10 cellular contexts compared by ENCODE assay signal in the genomic region with DNA sequence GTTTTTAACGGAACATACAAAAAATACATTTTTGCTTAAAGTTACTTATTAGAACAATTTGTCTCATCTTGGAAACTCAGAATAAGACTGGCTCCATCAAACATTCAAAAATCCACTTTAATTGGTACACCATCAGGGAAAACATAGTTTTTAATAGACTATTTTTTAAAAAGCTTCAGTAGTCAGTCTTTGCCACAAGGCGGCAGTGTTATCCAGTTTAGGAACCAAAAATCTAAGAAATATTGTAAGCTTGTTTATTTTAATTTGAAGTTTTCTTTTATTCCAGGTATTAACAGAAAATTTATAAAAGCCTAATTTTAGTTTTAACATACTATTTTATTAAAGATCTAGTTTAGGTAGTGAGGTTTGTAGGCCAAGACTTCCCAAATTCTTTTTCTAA.
DNase-seq lines count a peak whose midpoint lies in the region; ATAC-seq and TF ChIP-seq lines count a peak whose summit lies in the region.
"Had no signal": no experiment of that assay in that cellular context is flagged by ENCODE, and none has a peak within 500 bp of the region (broad histone marks: within the 10 kb centered on the region; RNA-seq: fewer than 3 reads in every experiment).

No MANE protein-coding gene starts in this region.

- H3K36me3 ChIP-seq in prostate gland, result no peaks in the 10 kb centered on the region
- H3K36me3 ChIP-seq: BLaER1 treated with 17β-estradiol and CSF1 and Interleukin-3, amounts not matched to agents 10 nM and 100 nM had no signal

- ATAC-seq in HG03175 (IDR thresholded peaks at IDR 0.05; ENCODE audit: unreplicated experiment) (no peak), HG02623 (IDR thresholded peaks at IDR 0.05; ENCODE audit: unreplicated experiment) (no peak)

- no peak overlapping the region for H3K27ac ChIP-seq in coronary artery
- no peak overlapping the region for H3K27ac ChIP-seq in prostate gland
- H3K27ac ChIP-seq: BLaER1 treated with 17β-estradiol and CSF1 and Interleukin-3, amounts not matched to agents 10 nM and 100 nM had no signal

- no peak for TF ChIP-seq POLR2A in prostate gland (IDR thresholded peaks at IDR 0.05)

- intact Hi-C loops in prostate gland (cut with DNase I), result loop anchor here (10.0 kb wide), 1 partner anchor 433 kb away; no protein-coding TSS in a partner anchor

- 40% methylated on average over 2 of the region's 2 CpGs for WGBS in prostate gland

- peak; percentile 43 for TF ChIP-seq CTCF in coronary artery (IDR thresholded peaks at IDR 0.05)
- peak in 3 of 4 experiments; percentile 43 to 52 (median 43) for TF ChIP-seq CTCF in prostate gland (IDR thresholded peaks at IDR 0.05)

- H3K27me3 ChIP-seq in prostate gland (replicated peaks; ENCODE audit: insufficient read depth), result no peaks in the 10 kb centered on the region

- H3K4me3 ChIP-seq in coronary artery (no peak overlapping the region), prostate gland (no peak overlapping the region)
- H3K4me3 ChIP-seq: BLaER1 treated with 17β-estradiol and CSF1 and Interleukin-3, amounts not matched to agents 10 nM and 100 nM had no signal

- no peaks in the 10 kb centered on the region for H3K9me3 ChIP-seq in prostate gland

- no peaks in the 10 kb centered on the region for H3K4me1 ChIP-seq in prostate gland (replicated peaks)
- H3K4me1 ChIP-seq: BLaER1 treated with 17β-estradiol and CSF1 and Interleukin-3, amounts not matched to agents 10 nM and 100 nM had no signal

- peak; percentile 21 for DNase-seq in NCI-H1105 treated with DMSO at 0.1 percent for 48 hours (lab: John Stamatoyannopoulos, UW)
- no peak for DNase-seq in NCI-H1105 (lab: John Stamatoyannopoulos, UW)
- peak; percentile 34 for DNase-seq in NAMALWA (ENCODE audit: low spot score)
- no peak for DNase-seq in coronary artery (ENCODE audit: low spot score)
- DNase-seq in prostate gland (ENCODE audit: low spot score), result no peak
- DNase-seq in cortex of kidney (lab: John Stamatoyannopoulos, UW), result no peak
- DNase-seq: NCI-H187 treated with DMSO at 0.1 percent for 48 hours had no signal

Comparison
In these comparisons a context has a peak if more than half of its experiments do, and no peak if none do; other contexts are left out.
1. DNase-seq: peak in NCI-H1105 treated with DMSO at 0.1 percent for 48 hours (single experiment) and NAMALWA (single experiment); none in NCI-H1105 (single experiment), coronary artery (single experiment), prostate gland (single experiment) and cortex of kidney (single experiment).